In the genomic region with DNA sequence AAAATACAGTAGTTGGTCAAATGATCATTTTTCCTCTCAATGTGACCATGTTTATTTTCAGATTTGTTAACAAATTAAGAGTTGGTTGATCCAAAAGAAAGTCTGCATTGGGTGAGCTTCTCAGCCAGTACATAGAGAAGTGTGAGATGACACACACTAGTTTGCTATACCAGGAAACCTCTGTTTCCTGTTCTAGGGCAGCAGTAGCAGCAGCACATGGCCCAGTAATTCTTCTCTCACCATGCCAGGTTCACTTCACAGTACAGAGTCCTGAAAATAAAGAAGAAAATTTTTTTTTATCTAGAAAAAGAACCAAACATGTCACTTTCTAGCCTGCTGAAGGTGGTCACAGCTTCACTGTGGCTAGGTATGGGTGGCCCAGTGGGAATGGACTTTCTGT, we compare ENCODE assay signal across 12 cellular contexts.
DNase-seq lines count a peak whose midpoint lies in the region; ATAC-seq, FAIRE-seq and TF ChIP-seq lines count a peak whose summit lies in the region.
"Had no signal": no experiment of that assay in that cellular context is flagged by ENCODE, and none has a peak within 500 bp of the region (broad histone marks: within the 10 kb centered on the region; RNA-seq: fewer than 3 reads in every experiment).

No MANE protein-coding gene starts in this region.

- no peaks in the 10 kb centered on the region for H3K27me3 ChIP-seq in tibial nerve
- H3K27me3 ChIP-seq: stomach had no signal

- intact Hi-C loops in natural killer cell (cut with micrococcal nuclease) = loop anchor here (2.0 to 10.0 kb wide), 2 partner anchors 49 to 991 kb away; a partner anchor contains a TSS

- peak overlapping the region; percentile 85 to 88 for H3K27ac Mint-ChIP-seq in natural killer cell

- DNase-seq in activated CD4-positive, CD25-positive, alpha-beta regulatory T cell treated with anti-CD3 and anti-CD28 coated beads, Interleukin-2, amount 50 U/mL, for 72 hours = no peak
- peak; percentile 16 for DNase-seq in activated T-cell treated with anti-CD3 and anti-CD28 coated beads, Interleukin-2, amount 50 U/mL, for 4 hours
- DNase-seq in natural killer cell (peak; percentile 27), GM13977 (ENCODE audit: low spot score) (no peak), tibial nerve (ENCODE audit: low spot score in 2 of 2) (no peak), GM12892 (ENCODE audit: insufficient read length) (no peak)
- DNase-seq: 8988T, stomach had no signal

- ATAC-seq in activated CD4-positive, CD25-positive, alpha-beta regulatory T cell treated with anti-CD3 and anti-CD28 coated beads, Interleukin-2, amount 50 U/mL, for 24 hours = peak; percentile 85 to 89
- ATAC-seq in HG03196 (IDR thresholded peaks at IDR 0.05; ENCODE audit: unreplicated experiment) (peak; percentile 65), natural killer cell (peak; percentile 91 to 96 (median 95))
- peak; percentile 87 to 93 for ATAC-seq in activated T-cell treated with anti-CD3 and anti-CD28 coated beads, Interleukin-2, amount 50 U/mL, for 4 hours

- no peaks in the 10 kb centered on the region for H3K9me3 ChIP-seq in tibial nerve
- H3K9me3 ChIP-seq: stomach had no signal

- H3K9me3 Mint-ChIP-seq in activated T-cell treated with anti-CD3 and anti-CD28 coated beads, Interleukin-2, amount 50 U/mL, for 4 hours = no peaks in the 10 kb centered on the region
- H3K9me3 Mint-ChIP-seq in natural killer cell = no peaks in the 10 kb centered on the region

- no peaks in the 10 kb centered on the region for H3K4me1 ChIP-seq in tibial nerve
- H3K4me1 ChIP-seq: parathyroid adenoma had no signal

- TF ChIP-seq CTCF in natural killer cell (IDR thresholded peaks at IDR 0.05) = no peak
- TF ChIP-seq CTCF in GM13977 (IDR thresholded peaks at IDR 0.05; ENCODE audit: extremely low read depth, insufficient read depth, missing control alignments) = no peak
- no peak for TF ChIP-seq CTCF in tibial nerve (IDR thresholded peaks at IDR 0.05)

- FAIRE-seq in GM12892 (lab: Jason Lieb, UNC) = no peak

- peak overlapping the region; percentile 44 for H3K4me3 Mint-ChIP-seq in activated T-cell treated with anti-CD3 and anti-CD28 coated beads, Interleukin-2, amount 50 U/mL, for 4 hours
- peak overlapping the region; percentile 85 for H3K4me3 Mint-ChIP-seq in natural killer cell

- in situ Hi-C loops in GM13977 (cut with MboI; ENCODE audit: low pct_unique_long_range_greater_than_20kb, low sequenced_read_pairs, unreplicated experiment) = no loop called here

- no peak overlapping the region for H3K4me3 ChIP-seq in tibial nerve
- H3K4me3 ChIP-seq: SK-N-MC, stomach had no signal

- TF ChIP-seq POLR2A in tibial nerve (IDR thresholded peaks at IDR 0.05) (no peak), GM12892 (IDR thresholded peaks at IDR 0.05; ENCODE audit: low read depth, low read length) (no peak)

- H3K27ac ChIP-seq in tibial nerve = no peak overlapping the region
- H3K27ac ChIP-seq: parathyroid adenoma, SK-N-MC had no signal

- no peak for TF ChIP-seq EP300 in tibial nerve (IDR thresholded peaks at IDR 0.05)

- no peaks in the 10 kb centered on the region for H3K36me3 Mint-ChIP-seq in activated T-cell treated with anti-CD3 and anti-CD28 coated beads, Interleukin-2, amount 50 U/mL, for 4 hours (ENCODE audit: insufficient read depth)
- H3K36me3 Mint-ChIP-seq in natural killer cell = no peaks in the 10 kb centered on the region

- H3K27me3 Mint-ChIP-seq in activated T-cell treated with anti-CD3 and anti-CD28 coated beads, Interleukin-2, amount 50 U/mL, for 4 hours (ENCODE audit: low read depth) = no peaks in the 10 kb centered on the region
- H3K27me3 Mint-ChIP-seq in natural killer cell (ENCODE audit: low read depth in 2 of 2) = no peaks in the 10 kb centered on the region

- H3K36me3 ChIP-seq in tibial nerve = no peaks in the 10 kb centered on the region
- H3K36me3 ChIP-seq: stomach had no signal

- peaks cover 48% of the 10 kb centered on the region for H3K4me1 Mint-ChIP-seq in activated T-cell treated with anti-CD3 and anti-CD28 coated beads, Interleukin-2, amount 50 U/mL, for 4 hours (ENCODE audit: low read depth)
- H3K4me1 Mint-ChIP-seq in natural killer cell = peaks cover 63 to 66% of the 10 kb centered on the region in 2 donors

Comparison
In these comparisons a context has a peak if more than half of its experiments do, and no peak if none do; other contexts are left out.
1. DNase-seq: peak in activated T-cell treated with anti-CD3 and anti-CD28 coated beads, Interleukin-2, amount 50 U/mL, for 4 hours (single experiment) and natural killer cell (single experiment); none in activated CD4-positive, CD25-positive, alpha-beta regulatory T cell treated with anti-CD3 and anti-CD28 coated beads, Interleukin-2, amount 50 U/mL, for 72 hours (single experiment), GM13977 (single experiment), tibial nerve (0 of 2) and GM12892 (single experiment).
2. Peak in every context shown above with its lines, with median percentiles within 50 percentile points of each other: ATAC-seq.